In the genomic region with DNA sequence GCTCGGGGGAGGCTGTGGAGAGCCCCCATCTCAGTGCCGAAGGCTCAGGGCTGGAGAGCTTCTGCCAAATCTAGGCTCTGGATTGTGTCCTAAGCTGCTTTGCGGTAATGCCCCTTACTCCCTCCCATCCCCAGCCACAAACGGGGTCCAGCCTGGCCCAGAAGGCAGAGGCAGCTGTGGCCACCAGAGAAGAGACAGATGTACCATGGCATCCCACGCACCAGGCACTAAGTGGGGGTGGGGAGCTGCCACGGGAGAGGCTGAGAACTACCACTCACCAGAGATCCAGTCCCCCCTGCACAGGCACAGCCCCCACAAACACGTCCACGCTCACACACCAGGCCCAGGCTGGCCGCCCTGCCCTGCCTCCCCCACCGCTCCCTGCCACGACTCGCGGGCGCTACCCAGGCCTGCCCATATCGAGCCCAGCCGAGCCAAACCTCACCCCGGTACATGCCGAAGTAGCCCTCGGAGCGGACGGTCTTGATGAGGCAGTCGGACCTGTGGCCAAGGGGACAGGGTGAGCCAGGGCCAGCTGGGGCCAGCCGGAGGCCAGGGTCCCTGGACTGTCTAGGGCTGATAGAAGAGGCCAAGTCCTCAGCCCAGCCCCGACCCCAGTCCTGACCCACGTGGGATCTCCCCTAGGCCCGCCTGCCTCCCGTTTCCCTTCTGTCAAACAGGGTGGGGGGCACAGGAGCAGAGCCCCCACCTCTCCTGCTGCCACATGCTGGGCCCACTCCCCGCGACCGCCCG, we compare ENCODE assay signal across 1 cellular context.
TF ChIP-seq lines count a peak whose summit lies in the region.

No MANE protein-coding gene starts in this region.

TF ChIP-seq in HEK293, 187 proteins besides CTCF, POLR2A, EP300 and RAD21 (continued from another document):
- peak; percentile 30 for TF ChIP-seq ZFHX2 (tag by site-specific recombination; conservative IDR thresholded peaks at IDR 0.05)
TF ChIP-seq in HEK293: peak in this region for 1.
